In genomic region chr12:96906849-96907664, GRCh38 we compare ENCODE assay signal across 1 cellular context.
A peak's percentile ranks its signal among the peaks of the same experiment; 100 is the strongest.
TF ChIP-seq lines count a peak whose summit lies in the region.

A gene with protein sequence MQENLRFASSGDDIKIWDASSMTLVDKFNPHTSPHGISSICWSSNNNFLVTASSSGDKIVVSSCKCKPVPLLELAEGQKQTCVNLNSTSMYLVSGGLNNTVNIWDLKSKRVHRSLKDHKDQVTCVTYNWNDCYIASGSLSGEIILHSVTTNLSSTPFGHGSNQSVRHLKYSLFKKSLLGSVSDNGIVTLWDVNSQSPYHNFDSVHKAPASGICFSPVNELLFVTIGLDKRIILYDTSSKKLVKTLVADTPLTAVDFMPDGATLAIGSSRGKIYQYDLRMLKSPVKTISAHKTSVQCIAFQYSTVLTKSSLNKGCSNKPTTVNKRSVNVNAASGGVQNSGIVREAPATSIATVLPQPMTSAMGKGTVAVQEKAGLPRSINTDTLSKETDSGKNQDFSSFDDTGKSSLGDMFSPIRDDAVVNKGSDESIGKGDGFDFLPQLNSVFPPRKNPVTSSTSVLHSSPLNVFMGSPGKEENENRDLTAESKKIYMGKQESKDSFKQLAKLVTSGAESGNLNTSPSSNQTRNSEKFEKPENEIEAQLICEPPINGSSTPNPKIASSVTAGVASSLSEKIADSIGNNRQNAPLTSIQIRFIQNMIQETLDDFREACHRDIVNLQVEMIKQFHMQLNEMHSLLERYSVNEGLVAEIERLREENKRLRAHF (plus strand): TSS chr12:96907257. CDS start chr12:96909760, 2,503 bp downstream.

TF ChIP-seq in HCT116, 20 proteins besides CTCF, POLR2A, EP300 and RAD21 (continued from another document):
- TF ChIP-seq, protein P1, sequence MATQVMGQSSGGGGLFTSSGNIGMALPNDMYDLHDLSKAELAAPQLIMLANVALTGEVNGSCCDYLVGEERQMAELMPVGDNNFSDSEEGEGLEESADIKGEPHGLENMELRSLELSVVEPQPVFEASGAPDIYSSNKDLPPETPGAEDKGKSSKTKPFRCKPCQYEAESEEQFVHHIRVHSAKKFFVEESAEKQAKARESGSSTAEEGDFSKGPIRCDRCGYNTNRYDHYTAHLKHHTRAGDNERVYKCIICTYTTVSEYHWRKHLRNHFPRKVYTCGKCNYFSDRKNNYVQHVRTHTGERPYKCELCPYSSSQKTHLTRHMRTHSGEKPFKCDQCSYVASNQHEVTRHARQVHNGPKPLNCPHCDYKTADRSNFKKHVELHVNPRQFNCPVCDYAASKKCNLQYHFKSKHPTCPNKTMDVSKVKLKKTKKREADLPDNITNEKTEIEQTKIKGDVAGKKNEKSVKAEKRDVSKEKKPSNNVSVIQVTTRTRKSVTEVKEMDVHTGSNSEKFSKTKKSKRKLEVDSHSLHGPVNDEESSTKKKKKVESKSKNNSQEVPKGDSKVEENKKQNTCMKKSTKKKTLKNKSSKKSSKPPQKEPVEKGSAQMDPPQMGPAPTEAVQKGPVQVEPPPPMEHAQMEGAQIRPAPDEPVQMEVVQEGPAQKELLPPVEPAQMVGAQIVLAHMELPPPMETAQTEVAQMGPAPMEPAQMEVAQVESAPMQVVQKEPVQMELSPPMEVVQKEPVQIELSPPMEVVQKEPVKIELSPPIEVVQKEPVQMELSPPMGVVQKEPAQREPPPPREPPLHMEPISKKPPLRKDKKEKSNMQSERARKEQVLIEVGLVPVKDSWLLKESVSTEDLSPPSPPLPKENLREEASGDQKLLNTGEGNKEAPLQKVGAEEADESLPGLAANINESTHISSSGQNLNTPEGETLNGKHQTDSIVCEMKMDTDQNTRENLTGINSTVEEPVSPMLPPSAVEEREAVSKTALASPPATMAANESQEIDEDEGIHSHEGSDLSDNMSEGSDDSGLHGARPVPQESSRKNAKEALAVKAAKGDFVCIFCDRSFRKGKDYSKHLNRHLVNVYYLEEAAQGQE (IDR thresholded peaks at IDR 0.05; ENCODE audit: low read depth), result no peak
- TF ChIP-seq FOSL1 (IDR thresholded peaks at IDR 0.05; ENCODE audit: low read depth) (no peak), TCF7L2 (IDR thresholded peaks at IDR 0.05; ENCODE audit: borderline replicate concordance, extremely low read depth, insufficient read depth, insufficient read length) (peak; percentile 12), ZFX (IDR thresholded peaks at IDR 0.05) (peak; percentile 55; the same call in 1 of the 2 replicates), EGR1 (IDR thresholded peaks at IDR 0.05; ENCODE audit: low read depth) (no peak)
- TF ChIP-seq, protein P2, sequence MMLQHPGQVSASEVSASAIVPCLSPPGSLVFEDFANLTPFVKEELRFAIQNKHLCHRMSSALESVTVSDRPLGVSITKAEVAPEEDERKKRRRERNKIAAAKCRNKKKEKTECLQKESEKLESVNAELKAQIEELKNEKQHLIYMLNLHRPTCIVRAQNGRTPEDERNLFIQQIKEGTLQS (IDR thresholded peaks at IDR 0.05), result no peak
